In genomic region chr1:106925750-106926149, GRCh38 we compare ENCODE assay signal across 23 cellular contexts.
"Had no signal": no experiment of that assay in that cellular context is flagged by ENCODE, and none has a peak within 500 bp of the region (broad histone marks: within the 10 kb centered on the region; RNA-seq: fewer than 3 reads in every experiment).

No MANE protein-coding gene starts in this region.

- FAIRE-seq: colon had no signal

- H3K9me3 ChIP-seq: Peyer's patch had no signal

- H3K36me3 ChIP-seq: brain microvascular endothelial cell, Peyer's patch had no signal

- H3K4me1 ChIP-seq: Peyer's patch had no signal

- DNase-seq: activated CD4-positive, alpha-beta memory T cell treated with anti-CD3 and anti-CD28 coated beads, Interleukin-2, amount 10 ng/mL, durations not matched to agents 7 days and 5 days; activated CD4-positive, alpha-beta T cell treated with anti-CD3 and anti-CD28 coated beads, Interleukin-2, amount 10 ng/mL, durations not matched to agents 7 days and 5 days; activated CD4-positive, CD25-positive, alpha-beta regulatory T cell; activated gamma-delta T cell; activated naive CD4-positive, alpha-beta T cell treated with anti-CD3 and anti-CD28 coated beads for 36 hours; activated T-cell treated with anti-CD3 and anti-CD28 coated beads for 4 hours; activated T-cell treated with anti-CD3 and anti-CD28 coated beads, Interleukin-2, amount 50 U/mL, for 48 hours; amygdala; brain microvascular endothelial cell; cerebellar nuclear complex; KG1; NCI-H1105 treated with DMSO at 0.1 percent for 48 hours; NCI-H1436 treated with DMSO at 0.1 percent for 48 hours; NCI-H187; NCI-H2081; NCI-H510A treated with DMSO at 0.1 percent for 48 hours; Peyer's patch; SHP77; T-helper 17 cell; T-helper 9 cell had no signal

- H3K27me3 ChIP-seq: brain microvascular endothelial cell, Peyer's patch had no signal

- ATAC-seq: activated T-helper 17 cell treated with anti-CD3 and anti-CD28 coated beads, Interleukin-2, amount 50 U/mL, for 72 hours; T-helper 17 cell had no signal

- H3K27ac ChIP-seq: brain microvascular endothelial cell, Peyer's patch, VCaP had no signal

- H3K4me3 ChIP-seq: Peyer's patch had no signal
